9 cellular contexts compared by ENCODE assay signal in the genomic region with DNA sequence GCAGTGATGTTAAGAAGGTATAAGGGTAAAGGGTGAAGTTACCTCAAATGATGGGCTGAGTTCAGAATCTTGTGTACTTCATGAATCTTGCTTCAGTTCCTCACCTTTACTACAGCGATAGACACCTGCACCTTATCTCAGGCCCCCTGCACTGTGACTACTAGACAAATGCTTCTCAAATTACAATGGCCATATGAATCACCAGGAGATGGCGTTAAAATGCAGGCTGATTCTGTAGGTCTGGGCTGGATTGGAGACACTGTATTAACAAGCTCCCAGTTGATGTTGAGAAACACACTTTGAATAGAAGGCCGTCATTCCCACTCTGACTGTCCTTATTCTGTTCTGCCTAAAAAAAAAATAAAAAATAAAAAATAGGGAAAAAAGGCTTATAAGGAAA. TPM values are rescaled to one million over a fixed set of nuclear protein-coding genes. Genes with fewer than 3 reads are reported as not detected.
DNase-seq lines count a peak whose midpoint lies in the region; ATAC-seq and TF ChIP-seq lines count a peak whose summit lies in the region.
"Had no signal": no experiment of that assay in that cellular context is flagged by ENCODE, and none has a peak within 500 bp of the region (broad histone marks: within the 10 kb centered on the region; RNA-seq: fewer than 3 reads in every experiment).

No MANE protein-coding gene starts in this region.

- H3K9me3 ChIP-seq in A673 (ENCODE audit: low read depth, low read length, poor library complexity, severe bottlenecking) (no peaks in the 10 kb centered on the region), HEK293 (ENCODE audit: control insufficient read depth, insufficient read depth, low read depth, low read length) (no peaks in the 10 kb centered on the region), stomach (no peaks in the 10 kb centered on the region)
- H3K9me3 ChIP-seq: SJSA1 had no signal

- peaks cover 18% of the 10 kb centered on the region for H3K9me3 Mint-ChIP-seq in activated CD4-positive, alpha-beta T cell treated with anti-CD3 and anti-CD28 coated beads, Interleukin-2, amount 10 ng/mL, durations not matched to agents 7 days and 5 days

- 57 to 69% (median 63%) methylated on average over 3 of the region's 3 CpGs for WGBS in stomach, 5 donors

- DNase-seq in A673 (ENCODE audit: low spot score) (peak; percentile 73), RPMI7951 (ENCODE audit: low read depth) (peak; percentile 47), foreskin keratinocyte (peak in 1 of 2 donors; percentile 10), stomach (no peak)
- DNase-seq in stimulated activated CD4-positive, alpha-beta T cell treated with anti-CD3 and anti-CD28 coated beads, Interleukin-2, amount 100 ng/mL, for 48 hours: no peak
- no peak for DNase-seq in activated CD4-positive, alpha-beta T cell treated with anti-CD3 and anti-CD28 coated beads, Interleukin-2, amount 10 ng/mL, durations not matched to agents 7 days and 5 days

- TF ChIP-seq CTCF in A673 (conservative IDR thresholded peaks at IDR 0.05; ENCODE audit: low read depth, low read length) (peak; percentile 80), HEK293 (tag by site-specific recombination; IDR thresholded peaks at IDR 0.05) (no peak), foreskin keratinocyte (conservative IDR thresholded peaks at IDR 0.05) (peak; percentile 53), stomach (IDR thresholded peaks at IDR 0.05) (peak in 1 of 7 experiments; percentile 12)

- POLR2A ChIA-PET in A673 (lab: Charles Lee; ENCODE audit: low non-redundant PET): interaction anchor here (0.7 kb wide), 1 partner anchor 292 kb away, joined by 6 read pairs; no protein-coding TSS in a partner anchor
- POLR2A ChIA-PET in HEK293 (lab: Yijun Ruan, JAX): no interaction called here
- POLR2A ChIA-PET in activated CD4-positive, alpha-beta T cell treated with anti-CD3 and anti-CD28 coated beads, Interleukin-2, amount 10 ng/mL, durations not matched to agents 7 days and 5 days (lab: Charles Lee): no interaction called here

- TF ChIP-seq EP300 in stomach (IDR thresholded peaks at IDR 0.05): no peak

- no peaks in the 10 kb centered on the region for H3K27me3 ChIP-seq in A673 (replicated peaks; ENCODE audit: insufficient read depth, low read depth, low read length, poor library complexity)
- no peaks in the 10 kb centered on the region for H3K27me3 ChIP-seq in foreskin keratinocyte
- H3K27me3 ChIP-seq in stomach: no peaks in the 10 kb centered on the region
- H3K27me3 ChIP-seq: SJSA1 had no signal

- CTCF ChIA-PET in A673 (lab: Charles Lee): interaction anchor here (2.2 to 2.6 kb wide), 2 partner anchors 465 to 499 kb away, joined by 24 to 31 read pairs; no protein-coding TSS in a partner anchor
- CTCF ChIA-PET in HEK293 (lab: Yijun Ruan, JAX): interaction anchor here (1.2 kb wide), 1 partner anchor 40 kb away, joined by 3 read pairs; no protein-coding TSS in a partner anchor
- CTCF ChIA-PET in activated CD4-positive, alpha-beta T cell treated with anti-CD3 and anti-CD28 coated beads, Interleukin-2, amount 10 ng/mL, durations not matched to agents 7 days and 5 days (lab: Charles Lee): interaction anchor here (0.7 to 2.2 kb wide), 3 partner anchors 13 to 1969 kb away, joined by 3 to 8 read pairs (median 3); no protein-coding TSS in a partner anchor

- no peaks in the 10 kb centered on the region for H3K27me3 Mint-ChIP-seq in activated CD4-positive, alpha-beta T cell treated with anti-CD3 and anti-CD28 coated beads, Interleukin-2, amount 10 ng/mL, durations not matched to agents 7 days and 5 days

- TF ChIP-seq POLR2A in stomach (IDR thresholded peaks at IDR 0.05): no peak

- no peak overlapping the region for H3K4me3 Mint-ChIP-seq in activated CD4-positive, alpha-beta T cell treated with anti-CD3 and anti-CD28 coated beads, Interleukin-2, amount 10 ng/mL, durations not matched to agents 7 days and 5 days

- intact Hi-C loops in A673 (cut with micrococcal nuclease; ENCODE audit: unreplicated experiment) (loop anchor here (1.0 to 10.0 kb wide), 3 partner anchors 334 to 496 kb away; no protein-coding TSS in a partner anchor), stomach (cut with DNase I; ENCODE audit: low total_unique reads) (loop anchor here (10.0 kb wide), 1 partner anchor 1354 kb away; no protein-coding TSS in a partner anchor)

- H3K27ac Mint-ChIP-seq in activated CD4-positive, alpha-beta T cell treated with anti-CD3 and anti-CD28 coated beads, Interleukin-2, amount 10 ng/mL, durations not matched to agents 7 days and 5 days: no peak overlapping the region

- H3K4me3 ChIP-seq in A673 (ENCODE audit: low read depth, low read length, poor library complexity, severe bottlenecking) (no peak overlapping the region), HEK293 (ENCODE audit: low read depth, low read length) (no peak overlapping the region), stomach (no peak overlapping the region)
- H3K4me3 ChIP-seq: SJSA1 had no signal

- peaks cover 90% of the 10 kb centered on the region for H3K36me3 ChIP-seq in A673 (ENCODE audit: insufficient read depth, low read length, poor library complexity, severe bottlenecking)
- H3K36me3 ChIP-seq in HEK293 (ENCODE audit: control insufficient read depth in 2 of 2, insufficient read depth in 1 of 2, low read length in 2 of 2): peaks cover 75 to 93% of the 10 kb centered on the region in 2 experiments
- peaks cover 37 to 99% (median 95%) of the 10 kb centered on the region in 4 donors for H3K36me3 ChIP-seq in stomach

- no peak overlapping the region for H3K27ac ChIP-seq in A673 (ENCODE audit: low read depth, low read length, poor library complexity, severe bottlenecking)
- H3K27ac ChIP-seq in HEK293 (ENCODE audit: extremely low read depth, low read depth, low read length): no peak overlapping the region
- H3K27ac ChIP-seq in foreskin keratinocyte: no peak overlapping the region
- no peak overlapping the region for H3K27ac ChIP-seq in stomach
- H3K27ac ChIP-seq: SJSA1 had no signal

- H3K4me1 Mint-ChIP-seq in activated CD4-positive, alpha-beta T cell treated with anti-CD3 and anti-CD28 coated beads, Interleukin-2, amount 10 ng/mL, durations not matched to agents 7 days and 5 days: no peaks in the 10 kb centered on the region

- peak; percentile 65 for ATAC-seq in foreskin keratinocyte
- ATAC-seq in HG03565 (IDR thresholded peaks at IDR 0.05; ENCODE audit: unreplicated experiment): no peak

- H3K36me3 Mint-ChIP-seq in activated CD4-positive, alpha-beta T cell treated with anti-CD3 and anti-CD28 coated beads, Interleukin-2, amount 10 ng/mL, durations not matched to agents 7 days and 5 days (ENCODE audit: low read depth): peaks cover 83% of the 10 kb centered on the region

- peaks cover 6% of the 10 kb centered on the region for H3K4me1 ChIP-seq in A673 (ENCODE audit: insufficient read depth, low read length, poor library complexity, severe bottlenecking)
- H3K4me1 ChIP-seq in HEK293 (ENCODE audit: control insufficient read depth, insufficient read depth, low read length): no peaks in the 10 kb centered on the region
- H3K4me1 ChIP-seq in foreskin keratinocyte: no peaks in the 10 kb centered on the region
- H3K4me1 ChIP-seq in stomach: no peaks in the 10 kb centered on the region
- H3K4me1 ChIP-seq: SJSA1 had no signal

- no TSS peak for BruUV-seq in A673 (replicated peaks; lab: Mats Ljungman, UMichigan)

TF ChIP-seq in HEK293, 187 proteins besides CTCF, POLR2A, EP300 and RAD21:
- TF ChIP-seq ZNF529 (tag by site-specific recombination; IDR thresholded peaks at IDR 0.05; ENCODE audit: insufficient replicate concordance) (no peak), GLIS1 (tag by site-specific recombination; IDR thresholded peaks at IDR 0.05) (peak; percentile 48), ZBTB10 (tag by site-specific recombination; IDR thresholded peaks at IDR 0.05) (no peak), SALL2 (tag by site-specific recombination; IDR thresholded peaks at IDR 0.05; ENCODE audit: borderline replicate concordance) (no peak)

RNA-seq across cellular contexts. Expression of gene TARS1, which starts 29.8 kb away (rescaled TPM):
- total RNA-seq in A673 (2021) (324 and 333 TPM in 2 replicates), foreskin keratinocyte (257 and 292 TPM in 2 replicates), stomach (100 to 1,000 TPM in 3 of 5 donors, 10 to 100 TPM in 2; 25.5 to 158 (median 112) TPM)
- 172 and 195 TPM in 2 replicates for total RNA-seq in RPMI7951 (2014; rRNA removed; shearing (Covaris generic))
- polyA plus RNA-seq in foreskin keratinocyte (186 and 202 TPM in 2 replicates), stomach (10 to 100 TPM; 67.9 to 96.4 (median 68.6) TPM)
- total RNA-seq in activated CD4-positive, alpha-beta T cell treated with anti-CD3 and anti-CD28 coated beads, Interleukin-2, amount 10 ng/mL, durations not matched to agents 7 days and 5 days: 100 to 1,000 TPM; 155 to 190 TPM

Comparison
In these comparisons a context has a peak if more than half of its experiments do, and no peak if none do; other contexts are left out.
1. DNase-seq: peak in A673 (single experiment) and RPMI7951 (single experiment); none in stimulated activated CD4-positive, alpha-beta T cell treated with anti-CD3 and anti-CD28 coated beads, Interleukin-2, amount 100 ng/mL, for 48 hours (0 of 2), activated CD4-positive, alpha-beta T cell treated with anti-CD3 and anti-CD28 coated beads, Interleukin-2, amount 10 ng/mL, durations not matched to agents 7 days and 5 days (single experiment) and stomach (single experiment).